Comparison of ENCODE assay signal across 8 cellular contexts in the genomic region with DNA sequence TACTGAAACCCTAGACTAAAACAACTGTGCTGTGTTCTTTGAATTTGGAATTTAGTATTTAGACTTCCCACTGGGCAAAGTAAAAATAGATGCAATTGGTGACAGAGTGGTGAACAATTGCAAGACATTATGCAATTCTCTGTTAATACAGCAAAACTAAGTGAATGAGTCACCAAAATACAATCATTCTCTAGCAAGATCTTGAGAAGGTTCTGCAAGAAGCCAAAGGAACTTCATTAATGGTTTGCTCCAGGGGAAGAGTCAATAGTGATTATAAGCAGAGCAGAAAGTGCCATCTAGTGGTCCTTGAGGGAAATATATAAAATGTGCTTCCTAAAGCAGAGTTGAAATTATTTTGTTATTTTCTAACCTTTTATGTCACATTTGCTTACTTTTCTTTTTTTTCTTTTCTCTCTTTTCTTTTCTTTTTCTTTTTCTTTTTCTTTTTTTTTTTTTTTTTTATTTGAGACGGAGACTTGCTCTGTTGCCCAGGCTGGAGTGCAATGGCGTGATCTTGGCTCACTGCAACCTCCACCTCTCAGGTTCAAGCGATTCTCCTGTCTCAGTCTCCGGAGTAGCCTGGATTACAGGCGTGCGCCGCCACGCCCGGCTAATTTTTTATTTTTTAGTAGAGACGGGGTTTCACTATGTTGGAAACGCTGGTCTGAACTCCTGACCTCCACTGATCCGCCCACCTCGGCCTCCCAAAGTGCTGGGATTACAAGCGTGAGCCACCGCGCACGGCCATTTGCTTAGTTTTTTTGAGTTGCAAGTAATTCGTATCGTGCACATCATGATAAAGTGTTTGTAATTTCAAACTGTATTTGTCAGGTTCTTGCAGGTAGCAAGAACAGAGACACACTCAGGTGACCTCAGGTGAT.
DNase-seq lines count a peak whose midpoint lies in the region; ATAC-seq, FAIRE-seq and TF ChIP-seq lines count a peak whose summit lies in the region.

No MANE protein-coding gene starts in this region.

- no peaks in the 10 kb centered on the region for H3K9me1 ChIP-seq in keratinocyte (ENCODE audit: control insufficient read depth, extremely low read depth, insufficient read depth, low read length)

- H3K27me3 ChIP-seq in brain microvascular endothelial cell (replicated peaks) (no peaks in the 10 kb centered on the region), keratinocyte (ENCODE audit: control insufficient read depth, extremely low read depth, insufficient read depth, low read length) (no peaks in the 10 kb centered on the region), suprapubic skin (no peaks in the 10 kb centered on the region)

- H3K36me3 ChIP-seq in brain microvascular endothelial cell (replicated peaks) (no peaks in the 10 kb centered on the region), keratinocyte (ENCODE audit: control insufficient read depth in 2 of 2, extremely low read depth in 1 of 2, insufficient read depth in 2 of 2, low read length in 2 of 2) (no peaks in the 10 kb centered on the region), suprapubic skin (no peaks in the 10 kb centered on the region)

- H3K4me1 ChIP-seq in keratinocyte (ENCODE audit: control insufficient read depth, extremely low read depth, insufficient read depth, low read length) = peaks cover 15% of the 10 kb centered on the region
- H3K4me1 ChIP-seq in suprapubic skin = peaks cover 8% of the 10 kb centered on the region

- WGBS in suprapubic skin = 67% methylated on average over 19 of the region's 19 CpGs

- H3K9ac ChIP-seq in keratinocyte (ENCODE audit: control insufficient read depth, extremely low read depth, insufficient read depth, low read length) = no peak overlapping the region

- no peak for TF ChIP-seq POLR2A in suprapubic skin (IDR thresholded peaks at IDR 0.05)

- H3K4me2 ChIP-seq in keratinocyte (ENCODE audit: control insufficient read depth, extremely low read depth, insufficient read depth, low read depth, low read length) = no peak overlapping the region

- peak; percentile 87 for ATAC-seq in GM19467 (IDR thresholded peaks at IDR 0.05; ENCODE audit: unreplicated experiment)
- peak; percentile 89 for ATAC-seq in HG03460 (IDR thresholded peaks at IDR 0.05; ENCODE audit: unreplicated experiment)

- TF ChIP-seq EP300 in suprapubic skin (IDR thresholded peaks at IDR 0.05) = no peak

- no peak overlapping the region for H2AFZ ChIP-seq in keratinocyte (ENCODE audit: control insufficient read depth, low read length)

- no peak overlapping the region for H3K4me3 ChIP-seq in brain microvascular endothelial cell (ENCODE audit: low read depth, low read length)
- H3K4me3 ChIP-seq in keratinocyte (ENCODE audit: control insufficient read depth in 2 of 3, extremely low read depth in 1 of 3, insufficient read depth in 2 of 3, low read depth in 1 of 3, low read length in 3 of 3) = no peak overlapping the region
- H3K4me3 ChIP-seq in suprapubic skin = no peak overlapping the region

- H3K27ac ChIP-seq in brain microvascular endothelial cell = no peak overlapping the region
- H3K27ac ChIP-seq in keratinocyte (ENCODE audit: control insufficient read depth, insufficient read depth, low read length) = no peak overlapping the region
- H3K27ac ChIP-seq in suprapubic skin = peak overlapping the region; percentile 27

- no peaks in the 10 kb centered on the region for H4K20me1 ChIP-seq in keratinocyte (ENCODE audit: control insufficient read depth, extremely low read depth, insufficient read depth, low read length)

- DNase-seq in EH (ENCODE audit: low read depth) (peak; percentile 97), NCI-H82 (lab: John Stamatoyannopoulos, UW) (peak; percentile 85), brain microvascular endothelial cell (peak; percentile 59), keratinocyte (ENCODE audit: low read depth, low spot score) (peak; percentile 85), suprapubic skin (ENCODE audit: low spot score in 2 of 2) (no peak), GOT3 (lab: John Stamatoyannopoulos, UW) (no peak)

- no peaks in the 10 kb centered on the region for H3K79me2 ChIP-seq in keratinocyte (ENCODE audit: control insufficient read depth, insufficient read depth, low read length)

- dilution Hi-C loops in keratinocyte (cut with MboI; ENCODE audit: extremely low pct_ligation_motif_present, low sequenced_read_pairs) = no loop called here

- TF ChIP-seq CTCF in brain microvascular endothelial cell (IDR thresholded peaks at IDR 0.05; ENCODE audit: low read depth, low read length, missing control alignments) (peak; percentile 56), keratinocyte (optimal IDR thresholded peaks at IDR 0.05 in 1 of 3, IDR thresholded peaks at IDR 0.05 in 1 of 3, conservative IDR thresholded peaks at IDR 0.05 in 1 of 3; ENCODE audit: extremely low read depth in 1 of 3, insufficient read depth in 2 of 3, low read length in 3 of 3) (peak in 2 of 3 experiments; percentile 47 to 60), suprapubic skin (IDR thresholded peaks at IDR 0.05) (peak; percentile 58 to 61)

- peak; percentile 88 for FAIRE-seq in keratinocyte (lab: Jason Lieb, UNC)

- in situ Hi-C loops in brain microvascular endothelial cell (cut with HindIII; ENCODE audit: low pct_ligation_motif_present, low sequenced_read_pairs) = no loop called here

- H3K9me3 ChIP-seq in keratinocyte (ENCODE audit: control insufficient read depth, low read depth, low read length) = no peaks in the 10 kb centered on the region
- no peaks in the 10 kb centered on the region for H3K9me3 ChIP-seq in suprapubic skin

Comparison
In these comparisons a context has a peak if more than half of its experiments do, and no peak if none do; other contexts are left out.
1. DNase-seq: peak in EH (single experiment), NCI-H82 (single experiment), brain microvascular endothelial cell (single experiment) and keratinocyte (single experiment); none in suprapubic skin (0 of 2) and GOT3 (single experiment).
2. Peak in every context shown above with its lines, with median percentiles within 50 percentile points of each other: CTCF ChIP-seq.